Comparison of ENCODE assay signal across 18 cellular contexts in genomic region chr12:19139795-19140194, GRCh38. TPM values are rescaled to one million over a fixed set of nuclear protein-coding genes. Genes with fewer than 3 reads are reported as not detected.
DNase-seq lines count a peak whose midpoint lies in the region; ATAC-seq and TF ChIP-seq lines count a peak whose summit lies in the region.
"Had no signal": no experiment of that assay in that cellular context is flagged by ENCODE, and none has a peak within 500 bp of the region (broad histone marks: within the 10 kb centered on the region; RNA-seq: fewer than 3 reads in every experiment).

No MANE protein-coding gene starts in this region.

- peaks cover 18% of the 10 kb centered on the region for H3K79me1 ChIP-seq in mesendoderm (ENCODE audit: low read length)

- no peak overlapping the region for H2BK120ac ChIP-seq in mesendoderm (ENCODE audit: low read depth, low read length)

- H3K9me3 Mint-ChIP-seq in Caco-2 (ENCODE audit: unreplicated experiment), result no peaks in the 10 kb centered on the region
- H3K9me3 Mint-ChIP-seq: CD4-positive, alpha-beta memory T cell; H9 had no signal

- TF ChIP-seq CTCF in Caco-2 (IDR thresholded peaks at IDR 0.05; ENCODE audit: insufficient read depth in 1 of 2, low read depth in 1 of 2, low read length in 1 of 2, severe bottlenecking in 1 of 2, unreplicated experiment in 1 of 2), result no peak
- no peak for TF ChIP-seq CTCF in HEK293 (tag by site-specific recombination; IDR thresholded peaks at IDR 0.05)
- no peak for TF ChIP-seq CTCF in choroid plexus epithelial cell (conservative IDR thresholded peaks at IDR 0.05; ENCODE audit: low read depth, low read length)

- H3K4me3 Mint-ChIP-seq in Caco-2 (ENCODE audit: unreplicated experiment), result no peak overlapping the region
- H3K4me3 Mint-ChIP-seq: CD4-positive, alpha-beta memory T cell; H9 had no signal

- H2BK15ac ChIP-seq in mesendoderm (replicated peaks; ENCODE audit: low read depth), result no peak overlapping the region

- no peak overlapping the region for H3K4me3 ChIP-seq in Caco-2 (ENCODE audit: low read depth, low read length)
- H3K4me3 ChIP-seq in HEK293 (ENCODE audit: low read depth, low read length), result no peak overlapping the region
- no peak overlapping the region for H3K4me3 ChIP-seq in choroid plexus epithelial cell (ENCODE audit: low read depth, low read length)
- no peak overlapping the region for H3K4me3 ChIP-seq in mesendoderm (ENCODE audit: low read length)
- H3K4me3 ChIP-seq in SJCRH30, result no peak overlapping the region
- H3K4me3 ChIP-seq: K562, PC-9 had no signal

- no peak overlapping the region for H3K18ac ChIP-seq in mesendoderm (ENCODE audit: low read length)

- H3K27ac Mint-ChIP-seq in Caco-2 (ENCODE audit: unreplicated experiment), result peak overlapping the region; percentile 27
- H3K27ac Mint-ChIP-seq: CD4-positive, alpha-beta memory T cell had no signal

- no peak overlapping the region for H3K9ac ChIP-seq in mesendoderm (ENCODE audit: low read length)
- H3K9ac ChIP-seq: SK-N-SH had no signal

- peaks cover 52% of the 10 kb centered on the region for H3K4me1 Mint-ChIP-seq in Caco-2 (ENCODE audit: low read depth, unreplicated experiment)

- no peaks in the 10 kb centered on the region for H3K27me3 ChIP-seq in Caco-2 (replicated peaks; ENCODE audit: control insufficient read depth, insufficient read depth, low read length)
- H3K27me3 ChIP-seq in mesendoderm (ENCODE audit: insufficient read depth, low read length, poor library complexity), result no peaks in the 10 kb centered on the region
- no peaks in the 10 kb centered on the region for H3K27me3 ChIP-seq in SJCRH30
- H3K27me3 ChIP-seq: BE2C had no signal

- no peak for DNase-seq in Caco-2
- peak; percentile 39 for DNase-seq in choroid plexus epithelial cell (ENCODE audit: low read depth)
- DNase-seq in mesendoderm, result peak; percentile 31
- DNase-seq in NCI-H1105 (lab: John Stamatoyannopoulos, UW), result no peak
- DNase-seq in SJCRH30, result no peak
- DNase-seq: BE2C; CD4-positive, alpha-beta memory T cell; H9; MV-4-11; NCI-H1417 treated with DMSO at 0.1 percent for 48 hours; NCI-H2081; NCI-H510A; NCI-H774; PC-9; SK-N-SH had no signal

- H2AK5ac ChIP-seq in mesendoderm (ENCODE audit: low read length), result no peak overlapping the region

- H2BK5ac ChIP-seq in mesendoderm (ENCODE audit: low read length), result no peak overlapping the region

- no peak for ATAC-seq in GM18858 (IDR thresholded peaks at IDR 0.05; ENCODE audit: unreplicated experiment)
- ATAC-seq: K562 had no signal

- H3K56ac ChIP-seq in mesendoderm (ENCODE audit: low read length), result no peak overlapping the region

- H4K8ac ChIP-seq in mesendoderm (ENCODE audit: low read depth, low read length), result no peak overlapping the region

- H3K36me3 ChIP-seq in Caco-2 (ENCODE audit: control insufficient read depth, insufficient read depth, low read length) (no peaks in the 10 kb centered on the region; the same call in 1 of the 2 replicates), HEK293 (ENCODE audit: control insufficient read depth in 2 of 2, insufficient read depth in 1 of 2, low read length in 2 of 2) (peaks cover 15 to 23% of the 10 kb centered on the region in 2 experiments), mesendoderm (ENCODE audit: control insufficient read depth, insufficient read depth, low read length) (no peaks in the 10 kb centered on the region), SJCRH30 (no peaks in the 10 kb centered on the region)
- H3K36me3 ChIP-seq: BE2C had no signal

- no peak overlapping the region for H3K4ac ChIP-seq in mesendoderm (ENCODE audit: low read depth, low read length)

- no peak overlapping the region for H4K5ac ChIP-seq in mesendoderm (ENCODE audit: low read length)

- H3K36me3 Mint-ChIP-seq in Caco-2 (ENCODE audit: insufficient read depth, unreplicated experiment), result peaks cover 24% of the 10 kb centered on the region

- no peaks in the 10 kb centered on the region for H3K27me3 Mint-ChIP-seq in Caco-2 (ENCODE audit: insufficient read depth, unreplicated experiment)
- H3K27me3 Mint-ChIP-seq: CD4-positive, alpha-beta memory T cell had no signal

- no peak overlapping the region for H3K27ac ChIP-seq in HEK293 (ENCODE audit: extremely low read depth, low read depth, low read length)
- H3K27ac ChIP-seq in mesendoderm (ENCODE audit: low read depth, low read length), result no peak overlapping the region
- H3K27ac ChIP-seq in SJCRH30, result no peak overlapping the region
- H3K27ac ChIP-seq: PC-9 had no signal

- POLR2A ChIA-PET in Caco-2 (lab: Charles Lee) (no interaction called here), HEK293 (lab: Yijun Ruan, JAX) (interaction anchor here (1.0 to 1.1 kb wide), 2 partner anchors 9 to 75 kb away, joined by 3 to 4 read pairs; no protein-coding TSS in a partner anchor)

- H3K79me2 ChIP-seq in mesendoderm (ENCODE audit: control insufficient read depth, insufficient read depth, low read length), result peaks cover 44% of the 10 kb centered on the region

- H3K9me3 ChIP-seq in Caco-2, result no peaks in the 10 kb centered on the region
- H3K9me3 ChIP-seq in HEK293 (ENCODE audit: control insufficient read depth, insufficient read depth, low read depth, low read length), result no peaks in the 10 kb centered on the region
- H3K9me3 ChIP-seq in SJCRH30 (replicated peaks), result no peaks in the 10 kb centered on the region
- H3K9me3 ChIP-seq: BE2C, SK-N-SH had no signal

- no peak overlapping the region for H3K23ac ChIP-seq in mesendoderm (ENCODE audit: low read length)

- no peak overlapping the region for H3K4me2 ChIP-seq in mesendoderm (ENCODE audit: low read length)
- H3K4me2 ChIP-seq: PC-9, SK-N-SH had no signal

- H3K4me1 ChIP-seq in Caco-2 (peaks cover 33% of the 10 kb centered on the region), HEK293 (ENCODE audit: control insufficient read depth, insufficient read depth, low read length) (peaks cover 23% of the 10 kb centered on the region), mesendoderm (ENCODE audit: control insufficient read depth, low read depth, low read length) (peaks cover 5% of the 10 kb centered on the region), SJCRH30 (no peaks in the 10 kb centered on the region)
- H3K4me1 ChIP-seq: BE2C had no signal

- WGBS in mesendoderm (ENCODE audit: extremely low coverage, insufficient coverage, low lambda C conversion rate), result no CpG with 5 or more reads among the region's 1 CpG

- no TSS peak for BruUV-seq in Caco-2 (replicated peaks; lab: Mats Ljungman, UMichigan)

- intact Hi-C loops in Caco-2 (cut with micrococcal nuclease; ENCODE audit: unreplicated experiment), result loop anchor here (1.0 kb wide), 1 partner anchor 8 kb away; no protein-coding TSS in a partner anchor

- CTCF ChIA-PET in Caco-2 (lab: Charles Lee) (interaction anchor here (0.8 to 1.3 kb wide), 2 partner anchors 42 to 43 kb away, joined by 3 read pairs; no protein-coding TSS in a partner anchor), HEK293 (lab: Yijun Ruan, JAX) (no interaction called here)

TF ChIP-seq in HEK293, 187 proteins besides CTCF, POLR2A, EP300 and RAD21:
- TF ChIP-seq ZNF350 (tag by site-specific recombination; IDR thresholded peaks at IDR 0.05) (no peak), OSR2 (tag by site-specific recombination; IDR thresholded peaks at IDR 0.05) (0 out of 2 replicates have a peak, but pooled peaks have one; percentile 23), ZIC2 (tag by site-specific recombination; IDR thresholded peaks at IDR 0.05) (no peak)

RNA-seq across cellular contexts. Expression of gene PLEKHA5, which starts 10.3 kb away (rescaled TPM):
- 69.1 and 79.2 TPM in 2 replicates for total RNA-seq in Caco-2 (2022)
- polyA plus RNA-seq in mesendoderm (2013, experiment 1 of 2), result 35.6 TPM
- 34.8 TPM for polyA plus RNA-seq in mesendoderm (2013, experiment 2 of 2)
- total RNA-seq in SJCRH30 (2014; rRNA removed; shearing (Covaris generic)), result 16.4 and 19.3 TPM in 2 replicates

Comparison
In these comparisons a context has a peak if more than half of its experiments do, and no peak if none do; other contexts are left out.
1. DNase-seq: peak in choroid plexus epithelial cell (single experiment) and mesendoderm (single experiment); none in Caco-2 (0 of 2), NCI-H1105 (single experiment) and SJCRH30 (0 of 2).